Comparison of ENCODE assay signal across 7 cellular contexts in genomic region chr1:120558303-120559060, GRCh38.
DNase-seq lines count a peak whose midpoint lies in the region; ATAC-seq and TF ChIP-seq lines count a peak whose summit lies in the region.
"Not testable (repeated sequence)": the region's sequence is repeated elsewhere in the genome, so short reads cannot be mapped to it uniquely, and the experiment has no call there.

No MANE protein-coding gene starts in this region.

- peak overlapping the region; percentile 37 for H3K9ac ChIP-seq in mammary epithelial cell (ENCODE audit: insufficient read depth, low read length)
- H3K9ac ChIP-seq in iPS-20b (ENCODE audit: low read depth, low read length) = not testable (repeated sequence)

- not testable (repeated sequence) for H3K4me2 ChIP-seq in mammary epithelial cell (ENCODE audit: insufficient read depth, low read depth, low read length)

- TF ChIP-seq CTCF in mammary epithelial cell (conservative IDR thresholded peaks at IDR 0.05 in 1 of 2, IDR thresholded peaks at IDR 0.05 in 1 of 2; ENCODE audit: extremely low read depth in 1 of 2, insufficient read depth in 1 of 2, low read depth in 1 of 2, low read length in 2 of 2); sigmoid colon (IDR thresholded peaks at IDR 0.05): not testable (repeated sequence)

- H3K9me3 ChIP-seq in mammary epithelial cell (replicated peaks; ENCODE audit: insufficient read depth, low read length); iPS-20b (ENCODE audit: insufficient read depth, low read depth, low read length); sigmoid colon: not testable (repeated sequence)

- H3K27ac ChIP-seq in mammary epithelial cell (ENCODE audit: insufficient read depth, low read depth, low read length); iPS-20b (ENCODE audit: low read length): not testable (repeated sequence)
- peak overlapping the region; percentile 68 to 77 (median 74) for H3K27ac ChIP-seq in sigmoid colon

- BruUV-seq in mammary epithelial cell (replicated peaks; lab: Mats Ljungman, UMichigan) = not testable (repeated sequence)

- dilution Hi-C loops in mammary epithelial cell (cut with HindIII; ENCODE audit: low sequenced_read_pairs) = not testable (repeated sequence)

- peak overlapping the region in 2 of 3 experiments; percentile 49 for H3K4me3 ChIP-seq in mammary epithelial cell (replicated peaks in 1 of 3; ENCODE audit: insufficient read depth in 1 of 3, low read depth in 2 of 3, low read length in 3 of 3)
- H3K4me3 ChIP-seq in iPS-20b (ENCODE audit: low read length) = peak overlapping the region; percentile 59; the same call in 1 of the 2 replicates
- peak overlapping the region; percentile 43 to 54 (median 52) for H3K4me3 ChIP-seq in sigmoid colon

- CTCF ChIA-PET in mammary epithelial cell (lab: Charles Lee; ENCODE audit: low non-redundant PET) = not testable (repeated sequence)

- H3K79me2 ChIP-seq in mammary epithelial cell (ENCODE audit: insufficient read depth, low read length) = peaks cover 22% of the 10 kb centered on the region

- intact Hi-C loops in mammary epithelial cell (cut with micrococcal nuclease); sigmoid colon (cut with DNase I): not testable (repeated sequence)

- peak overlapping the region; percentile 70 for H2AFZ ChIP-seq in mammary epithelial cell (ENCODE audit: low read depth, low read length)

- ATAC-seq in GM18909 (IDR thresholded peaks at IDR 0.05; ENCODE audit: poor library complexity, unreplicated experiment) (peak; percentile 85), HG03095 (IDR thresholded peaks at IDR 0.05; ENCODE audit: unreplicated experiment) (peak; percentile 81)

- H4K20me1 ChIP-seq in mammary epithelial cell (ENCODE audit: insufficient read depth, low read length) = not testable (repeated sequence)

- H3K27me3 ChIP-seq in mammary epithelial cell (ENCODE audit: insufficient read depth, low read length); iPS-20b (ENCODE audit: insufficient read depth, low read length); sigmoid colon: not testable (repeated sequence)

- not testable (repeated sequence) for TF ChIP-seq POLR2A in sigmoid colon (IDR thresholded peaks at IDR 0.05)

- WGBS in mammary epithelial cell (ENCODE audit: low coverage, missing lambda C conversion rate) = no CpG with 5 or more reads among the region's 72 CpGs
- WGBS in sigmoid colon, 2 donors = 0% methylated on average over 38 to 50 of the region's 72 CpGs

- H3K36me3 ChIP-seq in mammary epithelial cell (ENCODE audit: insufficient read depth, low read length); iPS-20b (ENCODE audit: insufficient read depth, low read depth, low read length); sigmoid colon: not testable (repeated sequence)

- in situ Hi-C loops in mammary epithelial cell (cut with MboI; ENCODE audit: low sequenced_read_pairs in 2 of 2) = not testable (repeated sequence)

- DNase-seq in NCI-H2171 treated with DMSO at 0.1 percent for 48 hours (lab: John Stamatoyannopoulos, UW) = peak; percentile 43
- DNase-seq in activated CD4-positive, CD25-positive, alpha-beta regulatory T cell treated with anti-CD3 and anti-CD28 coated beads, Interleukin-2, amount 50 U/mL, for 72 hours = peak; percentile 67
- DNase-seq in mammary epithelial cell = peak; percentile 87
- DNase-seq in sigmoid colon = peak; percentile 87

- not testable (repeated sequence) for TF ChIP-seq EP300 in sigmoid colon (IDR thresholded peaks at IDR 0.05)

- not testable (repeated sequence) for H3K4me1 ChIP-seq in mammary epithelial cell (ENCODE audit: insufficient read depth, low read length); iPS-20b (ENCODE audit: insufficient read depth, low read length); sigmoid colon
